Comparison of ENCODE assay signal across 34 cellular contexts in genomic region chr1:169534653-169535052, GRCh38. TPM values are rescaled to one million over a fixed set of nuclear protein-coding genes. Genes with fewer than 3 reads are reported as not detected.
"Had no signal": no experiment of that assay in that cellular context is flagged by ENCODE, and none has a peak within 500 bp of the region (broad histone marks: within the 10 kb centered on the region; RNA-seq: fewer than 3 reads in every experiment).

No MANE protein-coding gene starts in this region.

- ATAC-seq: activated naive CD4-positive, alpha-beta T cell treated with anti-CD3 and anti-CD28 coated beads, Interleukin-2, amount 50 U/mL, for 72 hours; activated naive CD8-positive, alpha-beta T cell treated with anti-CD3 and anti-CD28 coated beads, Interleukin-2, amount 50 U/mL, for 24 hours; activated T-cell treated with anti-CD3 and anti-CD28 coated beads, Interleukin-2, amount 50 U/mL, for 4 hours; activated T-cell treated with anti-CD3 and anti-CD28 coated beads, Interleukin-2, amount 50 U/mL, for 72 hours; activated T-helper 17 cell treated with anti-CD3 and anti-CD28 coated beads, Interleukin-2, amount 50 U/mL, for 72 hours; body of pancreas had no signal

- H3K27ac ChIP-seq: adrenal gland, ascending aorta, body of pancreas, brain microvascular endothelial cell, breast epithelium, cardiac muscle cell had no signal

- H3K4me3 ChIP-seq: adrenal gland, ascending aorta, body of pancreas, breast epithelium, cardiac muscle cell had no signal

- H3K9me3 ChIP-seq: adrenal gland, ascending aorta, body of pancreas, breast epithelium had no signal

- H3K4me1 ChIP-seq: adrenal gland, ascending aorta had no signal

- H3K36me3 ChIP-seq: adrenal gland, ascending aorta, brain microvascular endothelial cell, breast epithelium, cardiac muscle cell had no signal

- FAIRE-seq: astrocyte, bronchial epithelial cell had no signal

- DNase-seq: activated effector memory CD4-positive, alpha-beta T cell treated with anti-CD3 and anti-CD28 coated beads, Interleukin-2, amount 50 U/mL, for 16 hours; activated effector memory CD4-positive, alpha-beta T cell treated with Interleukin-2 at 50 U/mL for 16 hours; activated gamma-delta T cell; activated gamma-delta T cell treated with Interleukin-2 at 50 U/mL for 16 hours; activated naive CD4-positive, alpha-beta T cell; activated naive CD4-positive, alpha-beta T cell treated with anti-CD3 and anti-CD28 coated beads for 36 hours; activated naive CD4-positive, alpha-beta T cell treated with anti-CD3 and anti-CD28 coated beads, Interleukin-2, amount 10 ng/mL, durations not matched to agents 7 days and 5 days; activated naive CD4-positive, alpha-beta T cell treated with anti-CD3 and anti-CD28 coated beads, Interleukin-2, amount 50 U/mL, for 16 hours; activated naive CD4-positive, alpha-beta T cell treated with Interleukin-2 at 50 U/mL for 16 hours; activated naive CD8-positive, alpha-beta T cell treated with anti-CD3 and anti-CD28 coated beads for 36 hours; activated naive CD8-positive, alpha-beta T cell treated with anti-CD3 and anti-CD28 coated beads, Interleukin-2, amount 10 ng/mL, durations not matched to agents 7 days and 5 days; activated naive CD8-positive, alpha-beta T cell treated with anti-CD3 and anti-CD28 coated beads, Interleukin-2, amount 50 U/mL, for 24 hours; activated T-cell treated with anti-CD3 and anti-CD28 coated beads, Interleukin-2, amount 50 U/mL, for 24 hours; activated T-cell treated with anti-CD3 and anti-CD28 coated beads, Interleukin-2, amount 50 U/mL, for 4 hours; activated T-cell treated with anti-CD3 and anti-CD28 coated beads, Interleukin-2, amount 50 U/mL, for 48 hours; activated T-cell treated with anti-CD3 and anti-CD28 coated beads, Interleukin-2, amount 50 U/mL, for 72 hours; adrenal gland; amniotic stem cell; amygdala; anterior cingulate cortex; aorta; body of pancreas; brain microvascular endothelial cell; caudate nucleus; central memory CD4-positive, alpha-beta T cell; cerebellar nuclear complex had no signal

- H3K27me3 ChIP-seq: adrenal gland, ascending aorta, body of pancreas, brain microvascular endothelial cell, breast epithelium, cardiac muscle cell had no signal

RNA-seq across cellular contexts. Expression of gene F5, which starts 51.6 kb away (rescaled TPM):
- total RNA-seq: ascending aorta, bronchial epithelial cell, cardiac muscle cell, chondrocyte had no signal
